Comparison of ENCODE assay signal across 5 cellular contexts in the genomic region with DNA sequence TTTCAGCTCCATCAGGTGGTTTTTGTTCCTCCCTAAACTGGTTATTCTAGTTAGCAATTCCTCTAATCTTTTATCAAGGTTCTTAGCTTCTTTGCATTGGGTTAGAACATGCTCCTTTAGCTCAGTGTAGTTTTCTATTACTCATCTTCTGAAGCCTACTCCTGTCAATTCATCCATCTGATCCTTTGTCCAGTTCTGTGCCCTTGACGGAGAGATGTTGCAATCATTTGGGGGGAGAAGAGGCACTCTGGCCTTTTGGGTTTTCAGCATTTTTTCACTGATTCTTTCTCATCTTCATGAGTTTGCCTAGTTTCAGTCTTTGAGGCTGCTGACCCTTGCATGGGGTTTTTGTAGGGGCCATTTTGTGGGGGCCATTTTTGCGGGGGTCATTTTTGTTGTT. TPM values are rescaled to one million over a fixed set of nuclear protein-coding genes. Genes with fewer than 3 reads are reported as not detected.
"Had no signal": no experiment of that assay in that cellular context is flagged by ENCODE, and none has a peak within 500 bp of the region (broad histone marks: within the 10 kb centered on the region; RNA-seq: fewer than 3 reads in every experiment).

No MANE protein-coding gene starts in this region.

RNA-seq across cellular contexts. Expression of a gene that starts 5.6 kb away (rescaled TPM):
- total RNA-seq: GM23338, H1, H9, HT-29 had no signal
- polyA plus RNA-seq: H1, IgD-negative memory B cell had no signal
